Comparison of ENCODE assay signal across 1 cellular context in the genomic region with DNA sequence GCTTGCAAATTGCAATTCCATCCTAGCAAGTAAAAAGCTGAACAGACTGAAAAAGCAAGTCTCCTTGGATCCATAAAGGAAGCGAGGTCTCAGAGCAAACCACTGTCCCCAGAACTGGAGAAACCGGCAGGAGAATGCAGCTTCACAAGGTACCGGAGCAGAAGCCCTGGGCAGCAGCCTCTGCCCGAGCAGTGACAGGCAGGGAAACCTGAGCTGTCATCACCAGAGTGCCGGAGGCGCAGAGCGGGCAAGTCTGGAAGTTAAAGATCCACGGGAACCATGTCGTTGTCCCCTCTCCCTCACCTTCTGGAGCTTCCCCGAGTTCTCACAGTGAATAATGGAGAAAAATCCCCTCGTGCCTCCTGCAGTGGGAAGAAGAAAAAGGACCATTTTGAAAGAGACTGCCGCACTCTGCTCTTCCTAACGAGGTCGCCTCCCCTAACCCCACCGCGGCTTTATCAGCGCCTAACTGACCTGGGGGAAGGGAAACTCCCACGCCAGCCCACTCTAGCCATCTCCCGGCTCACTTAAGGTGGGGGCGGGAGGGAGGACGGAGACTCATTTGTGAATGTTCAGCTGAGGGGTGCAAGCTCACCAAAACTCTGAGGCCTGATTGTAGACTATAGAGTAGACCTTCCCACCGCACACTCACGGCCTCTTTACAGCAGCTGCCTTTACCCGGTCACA.
TF ChIP-seq lines count a peak whose summit lies in the region.

No MANE protein-coding gene starts in this region.

TF ChIP-seq in K562, 482 proteins besides CTCF, POLR2A, EP300 and RAD21 (continued from another document and continues in another):
- TF ChIP-seq THAP12 (CRISPR knock-in tag; IDR thresholded peaks at IDR 0.05): no peak
- TF ChIP-seq POLR2G (IDR thresholded peaks at IDR 0.05; ENCODE audit: low read depth, low read length): no peak
- no peak for TF ChIP-seq FOXP1 (CRISPR knock-in tag; IDR thresholded peaks at IDR 0.05)
- no peak for TF ChIP-seq FOXO4 (CRISPR knock-in tag; IDR thresholded peaks at IDR 0.05)
- TF ChIP-seq, protein P1, sequence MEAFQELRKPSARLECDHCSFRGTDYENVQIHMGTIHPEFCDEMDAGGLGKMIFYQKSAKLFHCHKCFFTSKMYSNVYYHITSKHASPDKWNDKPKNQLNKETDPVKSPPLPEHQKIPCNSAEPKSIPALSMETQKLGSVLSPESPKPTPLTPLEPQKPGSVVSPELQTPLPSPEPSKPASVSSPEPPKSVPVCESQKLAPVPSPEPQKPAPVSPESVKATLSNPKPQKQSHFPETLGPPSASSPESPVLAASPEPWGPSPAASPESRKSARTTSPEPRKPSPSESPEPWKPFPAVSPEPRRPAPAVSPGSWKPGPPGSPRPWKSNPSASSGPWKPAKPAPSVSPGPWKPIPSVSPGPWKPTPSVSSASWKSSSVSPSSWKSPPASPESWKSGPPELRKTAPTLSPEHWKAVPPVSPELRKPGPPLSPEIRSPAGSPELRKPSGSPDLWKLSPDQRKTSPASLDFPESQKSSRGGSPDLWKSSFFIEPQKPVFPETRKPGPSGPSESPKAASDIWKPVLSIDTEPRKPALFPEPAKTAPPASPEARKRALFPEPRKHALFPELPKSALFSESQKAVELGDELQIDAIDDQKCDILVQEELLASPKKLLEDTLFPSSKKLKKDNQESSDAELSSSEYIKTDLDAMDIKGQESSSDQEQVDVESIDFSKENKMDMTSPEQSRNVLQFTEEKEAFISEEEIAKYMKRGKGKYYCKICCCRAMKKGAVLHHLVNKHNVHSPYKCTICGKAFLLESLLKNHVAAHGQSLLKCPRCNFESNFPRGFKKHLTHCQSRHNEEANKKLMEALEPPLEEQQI (IDR thresholded peaks at IDR 0.05): no peak
- no peak for TF ChIP-seq ZNF57 (CRISPR knock-in tag; IDR thresholded peaks at IDR 0.05)
- no peak for TF ChIP-seq ZNF696 (CRISPR knock-in tag; conservative IDR thresholded peaks at IDR 0.05)
- no peak for TF ChIP-seq ZNF280A (IDR thresholded peaks at IDR 0.05; ENCODE audit: low read depth, partially characterized antibody)
- TF ChIP-seq NFE2L1 (tag; IDR thresholded peaks at IDR 0.05; ENCODE audit: borderline replicate concordance, low read depth): no peak
- no peak for TF ChIP-seq MECOM (CRISPR knock-in tag; IDR thresholded peaks at IDR 0.05)
- no peak for TF ChIP-seq NR1H2 (CRISPR knock-in tag; IDR thresholded peaks at IDR 0.05)
- TF ChIP-seq DLX4 (CRISPR knock-in tag; IDR thresholded peaks at IDR 0.05): no peak
- TF ChIP-seq, protein P2, sequence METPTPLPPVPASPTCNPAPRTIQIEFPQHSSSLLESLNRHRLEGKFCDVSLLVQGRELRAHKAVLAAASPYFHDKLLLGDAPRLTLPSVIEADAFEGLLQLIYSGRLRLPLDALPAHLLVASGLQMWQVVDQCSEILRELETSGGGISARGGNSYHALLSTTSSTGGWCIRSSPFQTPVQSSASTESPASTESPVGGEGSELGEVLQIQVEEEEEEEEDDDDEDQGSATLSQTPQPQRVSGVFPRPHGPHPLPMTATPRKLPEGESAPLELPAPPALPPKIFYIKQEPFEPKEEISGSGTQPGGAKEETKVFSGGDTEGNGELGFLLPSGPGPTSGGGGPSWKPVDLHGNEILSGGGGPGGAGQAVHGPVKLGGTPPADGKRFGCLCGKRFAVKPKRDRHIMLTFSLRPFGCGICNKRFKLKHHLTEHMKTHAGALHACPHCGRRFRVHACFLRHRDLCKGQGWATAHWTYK (CRISPR knock-in tag; IDR thresholded peaks at IDR 0.05): no peak
- TF ChIP-seq, protein P3, sequence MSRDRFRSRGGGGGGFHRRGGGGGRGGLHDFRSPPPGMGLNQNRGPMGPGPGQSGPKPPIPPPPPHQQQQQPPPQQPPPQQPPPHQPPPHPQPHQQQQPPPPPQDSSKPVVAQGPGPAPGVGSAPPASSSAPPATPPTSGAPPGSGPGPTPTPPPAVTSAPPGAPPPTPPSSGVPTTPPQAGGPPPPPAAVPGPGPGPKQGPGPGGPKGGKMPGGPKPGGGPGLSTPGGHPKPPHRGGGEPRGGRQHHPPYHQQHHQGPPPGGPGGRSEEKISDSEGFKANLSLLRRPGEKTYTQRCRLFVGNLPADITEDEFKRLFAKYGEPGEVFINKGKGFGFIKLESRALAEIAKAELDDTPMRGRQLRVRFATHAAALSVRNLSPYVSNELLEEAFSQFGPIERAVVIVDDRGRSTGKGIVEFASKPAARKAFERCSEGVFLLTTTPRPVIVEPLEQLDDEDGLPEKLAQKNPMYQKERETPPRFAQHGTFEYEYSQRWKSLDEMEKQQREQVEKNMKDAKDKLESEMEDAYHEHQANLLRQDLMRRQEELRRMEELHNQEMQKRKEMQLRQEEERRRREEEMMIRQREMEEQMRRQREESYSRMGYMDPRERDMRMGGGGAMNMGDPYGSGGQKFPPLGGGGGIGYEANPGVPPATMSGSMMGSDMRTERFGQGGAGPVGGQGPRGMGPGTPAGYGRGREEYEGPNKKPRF (IDR thresholded peaks at IDR 0.05; ENCODE audit: low read depth, low read length): no peak
- TF ChIP-seq KLF16 (IDR thresholded peaks at IDR 0.05): peak; percentile 73; the same call in 1 of the 2 replicates
- TF ChIP-seq JUN (IDR thresholded peaks at IDR 0.05; ENCODE audit: borderline replicate concordance, low read depth, low read length): no peak
- TF ChIP-seq JUN (CRISPR knock-in tag; IDR thresholded peaks at IDR 0.05; ENCODE audit: borderline replicate concordance): no peak
- TF ChIP-seq ZNF431 (CRISPR knock-in tag; IDR thresholded peaks at IDR 0.05): no peak
- TF ChIP-seq GTF2A2 (tag; IDR thresholded peaks at IDR 0.05): no peak
- TF ChIP-seq ZNF274 (IDR thresholded peaks at IDR 0.05; ENCODE audit: borderline replicate concordance, low read depth, low read length): no peak
- TF ChIP-seq HMBOX1 (IDR thresholded peaks at IDR 0.05): peak; percentile 85
- no peak for TF ChIP-seq ZNF140 (CRISPR knock-in tag; IDR thresholded peaks at IDR 0.05)
- TF ChIP-seq PTRF (tag; IDR thresholded peaks at IDR 0.05): no peak
- no peak for TF ChIP-seq ILF3 (IDR thresholded peaks at IDR 0.05; ENCODE audit: borderline replicate concordance)
- TF ChIP-seq ZC3H8 (IDR thresholded peaks at IDR 0.05): no peak
- TF ChIP-seq DNMT1 (IDR thresholded peaks at IDR 0.05): no peak
- 0 out of 4 replicates have a peak, but pooled peaks of 1 of the 2 experiments have one; percentile 6 for TF ChIP-seq NRF1 (conservative IDR thresholded peaks at IDR 0.05 in 1 of 2, IDR thresholded peaks at IDR 0.05 in 1 of 2)
- no peak for TF ChIP-seq ZNF318 (IDR thresholded peaks at IDR 0.05; ENCODE audit: borderline replicate concordance in 1 of 2, low read depth in 1 of 2)
- no peak for TF ChIP-seq ZNF253 (CRISPR knock-in tag; conservative IDR thresholded peaks at IDR 0.05)
- no peak for TF ChIP-seq CBFB (CRISPR knock-in tag; IDR thresholded peaks at IDR 0.05)
- peak; percentile 40 for TF ChIP-seq TAL1 (IDR thresholded peaks at IDR 0.05)
- TF ChIP-seq TCF7 (IDR thresholded peaks at IDR 0.05; ENCODE audit: borderline replicate concordance): no peak
- TF ChIP-seq CBX8 (IDR thresholded peaks at IDR 0.05; ENCODE audit: borderline replicate concordance, extremely low read depth, low read depth, low read length, poor library complexity, severe bottlenecking): no peak
- TF ChIP-seq PTTG1 (tag; IDR thresholded peaks at IDR 0.05; ENCODE audit: low read depth): no peak
- no peak for TF ChIP-seq FOXJ3 (CRISPR knock-in tag; IDR thresholded peaks at IDR 0.05)
- TF ChIP-seq ETS2 (tag; IDR thresholded peaks at IDR 0.05; ENCODE audit: borderline replicate concordance, poor library complexity, severe bottlenecking): no peak
